In the genomic region with DNA sequence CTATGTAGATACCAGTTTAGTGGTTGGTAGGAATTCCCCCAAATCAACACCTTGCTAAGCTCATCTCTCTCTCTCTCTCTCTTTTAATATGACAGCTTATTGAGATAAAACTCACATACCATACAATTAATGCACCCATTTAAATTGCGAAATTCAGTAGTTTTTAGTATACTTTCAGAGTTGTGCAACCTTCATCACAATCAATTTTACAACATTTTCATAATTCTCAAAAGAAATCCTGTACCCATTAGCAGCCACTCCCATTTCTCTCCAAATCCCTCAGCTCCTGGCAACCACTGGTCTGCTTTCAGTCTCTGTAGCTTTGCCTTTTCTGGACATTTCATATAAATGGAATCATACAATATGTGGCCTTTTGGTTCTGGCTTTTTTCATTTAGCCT, we compare ENCODE assay signal across 22 cellular contexts. TPM values are rescaled to one million over a fixed set of nuclear protein-coding genes. Genes with fewer than 3 reads are reported as not detected.
DNase-seq lines count a peak whose midpoint lies in the region; ATAC-seq and TF ChIP-seq lines count a peak whose summit lies in the region.
"Had no signal": no experiment of that assay in that cellular context is flagged by ENCODE, and none has a peak within 500 bp of the region (broad histone marks: within the 10 kb centered on the region; RNA-seq: fewer than 3 reads in every experiment).

No MANE protein-coding gene starts in this region.

- peak overlapping the region in 1 of 2 experiments; percentile 57 for H3K18ac ChIP-seq in mesenchymal stem cell (ENCODE audit: low read depth in 1 of 2, low read length in 2 of 2)

- H3K4me1 ChIP-seq in breast epithelium, result peaks cover 6 to 8% of the 10 kb centered on the region in 2 donors
- H3K4me1 ChIP-seq in mesenchymal stem cell (ENCODE audit: control insufficient read depth, insufficient read depth, low read depth, low read length), result peaks cover 17% of the 10 kb centered on the region
- H3K4me1 ChIP-seq in subcutaneous abdominal adipose tissue (ENCODE audit: control insufficient read depth in 5 of 5, insufficient read depth in 5 of 5, low read length in 5 of 5), result peaks cover 16 to 54% (median 43%) of the 10 kb centered on the region in 5 donors

- H3K36me3 ChIP-seq in breast epithelium, result peaks cover 7% of the 10 kb centered on the region
- H3K36me3 ChIP-seq in mesenchymal stem cell (ENCODE audit: control insufficient read depth in 1 of 2, insufficient read depth in 2 of 2, low read depth in 1 of 2, low read length in 2 of 2), result peaks cover 51 to 73% of the 10 kb centered on the region in 2 experiments
- peaks cover 11 to 31% (median 22%) of the 10 kb centered on the region in 5 donors for H3K36me3 ChIP-seq in subcutaneous abdominal adipose tissue (ENCODE audit: control insufficient read depth in 5 of 5, insufficient read depth in 5 of 5, low read length in 5 of 5)

- no peak overlapping the region for H3K14ac ChIP-seq in mesenchymal stem cell (ENCODE audit: low read length in 2 of 2)

- no peak overlapping the region for H2BK12ac ChIP-seq in mesenchymal stem cell (ENCODE audit: low read length in 2 of 2)

- H3K23ac ChIP-seq in mesenchymal stem cell (ENCODE audit: low read length in 2 of 2), result no peak overlapping the region

- H3K4me2 ChIP-seq in mesenchymal stem cell (ENCODE audit: low read length, poor library complexity, severe bottlenecking), result no peak overlapping the region

- no peak overlapping the region for H3K4ac ChIP-seq in mesenchymal stem cell (ENCODE audit: low read depth in 1 of 2, low read length in 2 of 2)

- intact Hi-C loops in breast epithelium (cut with DNase I; ENCODE audit: low total_unique reads), result no loop called here

- TF ChIP-seq CTCF in AG10803 (conservative IDR thresholded peaks at IDR 0.05; ENCODE audit: low read length) (no peak), breast epithelium (IDR thresholded peaks at IDR 0.05) (no peak)

- no peak overlapping the region for H2BK120ac ChIP-seq in mesenchymal stem cell (ENCODE audit: low read depth, low read length)

- WGBS in mesenchymal stem cell, result 98% methylated on average over 1 of the region's 1 CpG

- H3K79me1 ChIP-seq in mesenchymal stem cell (replicated peaks; ENCODE audit: low read length, poor library complexity, severe bottlenecking), result no peaks in the 10 kb centered on the region

- H3K9me3 ChIP-seq in breast epithelium, result no peaks in the 10 kb centered on the region
- H3K9me3 ChIP-seq in mesenchymal stem cell (ENCODE audit: control insufficient read depth, low read length), result no peaks in the 10 kb centered on the region
- H3K9me3 ChIP-seq in subcutaneous abdominal adipose tissue (ENCODE audit: control insufficient read depth in 5 of 5, low read length in 5 of 5), result no peaks in the 10 kb centered on the region

- no peak overlapping the region for H4K91ac ChIP-seq in mesenchymal stem cell (ENCODE audit: low read length)

- no peak overlapping the region for H4K8ac ChIP-seq in mesenchymal stem cell (ENCODE audit: low read length)

- no peak for ATAC-seq in GM18858 (IDR thresholded peaks at IDR 0.05; ENCODE audit: unreplicated experiment)
- ATAC-seq: effector memory CD8-positive, alpha-beta T cell; natural killer cell had no signal

- H3K9ac ChIP-seq in mesenchymal stem cell (ENCODE audit: low read length), result peak overlapping the region; percentile 94
- H3K9ac ChIP-seq in subcutaneous abdominal adipose tissue (ENCODE audit: low read length in 5 of 5), result peak overlapping the region; percentile 8 to 72 (median 21)

- no peak overlapping the region for H2AFZ ChIP-seq in mesenchymal stem cell (ENCODE audit: low read depth, low read length)

- no peak for TF ChIP-seq POLR2A in breast epithelium (IDR thresholded peaks at IDR 0.05)

- H2BK5ac ChIP-seq in mesenchymal stem cell (ENCODE audit: low read depth, low read length, poor library complexity, severe bottlenecking), result no peak overlapping the region

- no peak overlapping the region for H2AK5ac ChIP-seq in mesenchymal stem cell (ENCODE audit: low read length, severe bottlenecking)

- H2BK15ac ChIP-seq in mesenchymal stem cell (ENCODE audit: low read depth, poor library complexity, severe bottlenecking), result no peak overlapping the region

- H3K27me3 ChIP-seq in breast epithelium (no peaks in the 10 kb centered on the region), mesenchymal stem cell (ENCODE audit: control insufficient read depth in 1 of 2, insufficient read depth in 1 of 2, low read length in 2 of 2) (no peaks in the 10 kb centered on the region), subcutaneous abdominal adipose tissue (ENCODE audit: control insufficient read depth in 5 of 5, insufficient read depth in 4 of 5, low read length in 5 of 5) (no peaks in the 10 kb centered on the region)

- H3K4me3 ChIP-seq in AG10803 (ENCODE audit: low read length), result peak overlapping the region; percentile 56
- H3K4me3 ChIP-seq in breast epithelium, result peak overlapping the region in 1 of 3 donors; percentile 67
- peak overlapping the region in 1 of 2 experiments; percentile 74 for H3K4me3 ChIP-seq in mesenchymal stem cell (ENCODE audit: insufficient read depth in 1 of 2, low read depth in 1 of 2, low read length in 2 of 2)
- peak overlapping the region in 1 of 5 donors; percentile 17 for H3K4me3 ChIP-seq in subcutaneous abdominal adipose tissue (ENCODE audit: low read depth in 1 of 5, low read length in 5 of 5)

- DNase-seq in AG10803 (ENCODE audit: low read depth), result no peak
- DNase-seq in breast epithelium (ENCODE audit: low spot score in 2 of 2), result no peak
- no peak for DNase-seq in mesenchymal stem cell
- no peak for DNase-seq in NCI-H1436 treated with DMSO at 0.1 percent for 48 hours (lab: John Stamatoyannopoulos, UW)
- no peak for DNase-seq in ureter (ENCODE audit: low spot score)
- no peak for DNase-seq in NCI-H1436 (lab: John Stamatoyannopoulos, UW)
- DNase-seq: ACHN; activated CD4-positive, alpha-beta T cell treated with anti-CD3 and anti-CD28 coated beads, Interleukin-2, amount 50 U/mL, for 4 hours; activated gamma-delta T cell treated with Interleukin-2 at 50 U/mL for 16 hours; amygdala; effector memory CD8-positive, alpha-beta T cell; mesendoderm; natural killer cell; NCI-H1417; NCI-H774; SHP77 treated with DMSO at 0.1 percent for 48 hours; trophoblast cell had no signal

- H3K27ac ChIP-seq in breast epithelium, result peak overlapping the region; percentile 82 to 93
- H3K27ac ChIP-seq in mesenchymal stem cell (ENCODE audit: low read length, poor library complexity, severe bottlenecking), result peak overlapping the region; percentile 48
- peak overlapping the region; percentile 98 for H3K27ac ChIP-seq in subcutaneous abdominal adipose tissue (ENCODE audit: low read depth, low read length)

RNA-seq across cellular contexts. Expression of gene NNMT, which starts 13.3 kb away (rescaled TPM):
- total RNA-seq in breast epithelium (1,000 to 10,000 TPM in 2 of 3 donors, 100 to 1,000 TPM in 1; 987 to 2,750 (median 1,078) TPM), ureter (141 TPM)
- polyA plus RNA-seq in mesenchymal stem cell (2013, experiment 1 of 2), result 700 TPM
- 645 TPM for polyA plus RNA-seq in mesenchymal stem cell (2013, experiment 2 of 2)
- total RNA-seq: H1; T-helper 1 cell treated with Interleukin-12 subunit alpha and Interleukin-12 subunit beta and Interleukin-4 antibody, amounts not matched to agents 30 ng/mL and 1 ng/mL, for 36 hours had no signal
- polyA plus RNA-seq: CD14-positive monocyte, H1 had no signal

Comparison
In these comparisons a context has a peak if more than half of its experiments do, and no peak if none do; other contexts are left out.
1. H3K27ac ChIP-seq: peak in every context shown above with its lines; median percentile 98 in subcutaneous abdominal adipose tissue; 88 in breast epithelium; 48 in mesenchymal stem cell.